ENCODE assay signal across 34 cellular contexts in genomic region chr5:90510438-90510837, GRCh38. TPM values are rescaled to one million over a fixed set of nuclear protein-coding genes. Genes with fewer than 3 reads are reported as not detected.
"Had no signal": no experiment of that assay in that cellular context is flagged by ENCODE, and none has a peak within 500 bp of the region (broad histone marks: within the 10 kb centered on the region; RNA-seq: fewer than 3 reads in every experiment).

No MANE protein-coding gene starts in this region.

- DNase-seq: activated effector memory CD4-positive, alpha-beta T cell treated with anti-CD3 and anti-CD28 coated beads, Interleukin-2, amount 50 U/mL, for 16 hours; activated effector memory CD4-positive, alpha-beta T cell treated with Interleukin-2 at 50 U/mL for 16 hours; activated gamma-delta T cell; activated gamma-delta T cell treated with Interleukin-2 at 50 U/mL for 16 hours; activated naive CD4-positive, alpha-beta T cell; activated naive CD4-positive, alpha-beta T cell treated with anti-CD3 and anti-CD28 coated beads for 36 hours; activated naive CD4-positive, alpha-beta T cell treated with anti-CD3 and anti-CD28 coated beads, Interleukin-2, amount 10 ng/mL, durations not matched to agents 7 days and 5 days; activated naive CD4-positive, alpha-beta T cell treated with anti-CD3 and anti-CD28 coated beads, Interleukin-2, amount 50 U/mL, for 16 hours; activated naive CD4-positive, alpha-beta T cell treated with Interleukin-2 at 50 U/mL for 16 hours; activated naive CD8-positive, alpha-beta T cell treated with anti-CD3 and anti-CD28 coated beads for 36 hours; activated naive CD8-positive, alpha-beta T cell treated with anti-CD3 and anti-CD28 coated beads, Interleukin-2, amount 10 ng/mL, durations not matched to agents 7 days and 5 days; activated naive CD8-positive, alpha-beta T cell treated with anti-CD3 and anti-CD28 coated beads, Interleukin-2, amount 50 U/mL, for 24 hours; activated T-cell treated with anti-CD3 and anti-CD28 coated beads, Interleukin-2, amount 50 U/mL, for 1 hour; activated T-cell treated with anti-CD3 and anti-CD28 coated beads, Interleukin-2, amount 50 U/mL, for 24 hours; activated T-cell treated with anti-CD3 and anti-CD28 coated beads, Interleukin-2, amount 50 U/mL, for 4 hours; activated T-cell treated with anti-CD3 and anti-CD28 coated beads, Interleukin-2, amount 50 U/mL, for 48 hours; activated T-cell treated with anti-CD3 and anti-CD28 coated beads, Interleukin-2, amount 50 U/mL, for 72 hours; adrenal gland; amniotic stem cell; amygdala; anterior cingulate cortex; aorta; body of pancreas; brain microvascular endothelial cell; caudate nucleus; central memory CD4-positive, alpha-beta T cell; cerebellar nuclear complex had no signal

- FAIRE-seq: astrocyte, bronchial epithelial cell had no signal

- H3K9me3 ChIP-seq: adrenal gland, ascending aorta, body of pancreas, breast epithelium had no signal

- H3K27me3 ChIP-seq: adrenal gland, ascending aorta, body of pancreas, brain microvascular endothelial cell, breast epithelium, cardiac muscle cell had no signal

- H3K27ac ChIP-seq: adrenal gland, ascending aorta, body of pancreas, brain microvascular endothelial cell, breast epithelium, cardiac muscle cell had no signal

- ATAC-seq: activated naive CD4-positive, alpha-beta T cell treated with anti-CD3 and anti-CD28 coated beads, Interleukin-2, amount 50 U/mL, for 72 hours; activated naive CD8-positive, alpha-beta T cell treated with anti-CD3 and anti-CD28 coated beads, Interleukin-2, amount 50 U/mL, for 24 hours; activated T-cell treated with anti-CD3 and anti-CD28 coated beads, Interleukin-2, amount 50 U/mL, for 4 hours; activated T-cell treated with anti-CD3 and anti-CD28 coated beads, Interleukin-2, amount 50 U/mL, for 72 hours; activated T-helper 17 cell treated with anti-CD3 and anti-CD28 coated beads, Interleukin-2, amount 50 U/mL, for 72 hours; body of pancreas had no signal

- H3K4me3 ChIP-seq: adrenal gland, ascending aorta, body of pancreas, breast epithelium, cardiac muscle cell had no signal

- H3K36me3 ChIP-seq: adrenal gland, ascending aorta, brain microvascular endothelial cell, breast epithelium, cardiac muscle cell had no signal

- H3K4me1 ChIP-seq: adrenal gland, ascending aorta, breast epithelium had no signal

RNA-seq across cellular contexts. Expression of gene ADGRV1, which starts 48.2 kb away (rescaled TPM):
- total RNA-seq: activated naive CD4-positive, alpha-beta T cell treated with anti-CD3 and anti-CD28 coated beads for 36 hours had no signal
